In genomic region chr15:82051664-82052063, GRCh38 we compare ENCODE assay signal across 1 cellular context.
TF ChIP-seq lines count a peak whose summit lies in the region.

No MANE protein-coding gene starts in this region.

TF ChIP-seq in H1, 55 proteins besides CTCF, POLR2A, EP300 and RAD21:
- no peak for TF ChIP-seq SRF (IDR thresholded peaks at IDR 0.05; ENCODE audit: low read depth, low read length)
- TF ChIP-seq MAX (IDR thresholded peaks at IDR 0.05) = no peak
- no peak for TF ChIP-seq RXRA (IDR thresholded peaks at IDR 0.05; ENCODE audit: insufficient read depth, low read depth, low read length)
- no peak for TF ChIP-seq YY1 (IDR thresholded peaks at IDR 0.05; ENCODE audit: low read depth, low read length)
- TF ChIP-seq TEAD4 (IDR thresholded peaks at IDR 0.05; ENCODE audit: low read depth, low read length) = no peak
- no peak for TF ChIP-seq JUND (IDR thresholded peaks at IDR 0.05; ENCODE audit: low read length)
- TF ChIP-seq HDAC2 (IDR thresholded peaks at IDR 0.05; ENCODE audit: borderline replicate concordance in 1 of 2, low read depth in 2 of 2, low read length in 2 of 2) = no peak
- no peak for TF ChIP-seq POLR2AphosphoS5 (IDR thresholded peaks at IDR 0.05; ENCODE audit: low read depth, low read length)
- no peak for TF ChIP-seq BACH1 (IDR thresholded peaks at IDR 0.05; ENCODE audit: low read length)
- TF ChIP-seq TCF12 (IDR thresholded peaks at IDR 0.05; ENCODE audit: low read depth, low read length) = no peak
- TF ChIP-seq CHD2 (IDR thresholded peaks at IDR 0.05; ENCODE audit: low read length) = no peak
- TF ChIP-seq FOSL1 (IDR thresholded peaks at IDR 0.05; ENCODE audit: insufficient read depth, low read depth, low read length) = no peak
- no peak for TF ChIP-seq CHD7 (IDR thresholded peaks at IDR 0.05; ENCODE audit: insufficient replicate concordance, low read length)
- TF ChIP-seq SUZ12 (IDR thresholded peaks at IDR 0.05; ENCODE audit: low read length) = no peak
- TF ChIP-seq GABPA (IDR thresholded peaks at IDR 0.05; ENCODE audit: borderline replicate concordance, insufficient read depth, low read length) = no peak
- TF ChIP-seq NRF1 (IDR thresholded peaks at IDR 0.05; ENCODE audit: low read depth, low read length) = no peak
- no peak for TF ChIP-seq RNF2 (IDR thresholded peaks at IDR 0.05; ENCODE audit: borderline replicate concordance, low read depth, low read length, missing control alignments, poor library complexity, severe bottlenecking)
- no peak for TF ChIP-seq ZNF274 (IDR thresholded peaks at IDR 0.05; ENCODE audit: borderline replicate concordance, extremely low read depth, low read length)
